In the genomic region with DNA sequence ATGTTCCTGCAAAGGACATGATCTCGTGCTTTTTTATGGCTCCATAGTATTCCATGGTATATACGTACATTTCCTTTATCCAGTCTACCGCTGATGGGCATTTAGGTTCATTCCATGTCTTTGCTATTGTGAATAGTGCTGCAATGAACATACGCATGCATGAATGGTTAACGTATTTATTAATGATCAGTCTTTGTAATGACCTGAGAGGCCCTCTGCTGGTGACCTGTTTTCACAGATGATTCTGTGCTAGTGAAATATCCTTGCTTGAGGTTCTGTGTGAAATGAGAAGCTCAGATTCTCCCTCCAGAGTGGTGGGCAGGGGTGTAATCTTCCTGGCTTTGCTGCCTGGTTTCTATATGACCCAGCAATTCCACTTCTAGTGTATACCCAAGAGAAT, we compare ENCODE assay signal across 14 cellular contexts.
DNase-seq lines count a peak whose midpoint lies in the region; ATAC-seq and TF ChIP-seq lines count a peak whose summit lies in the region.
"Had no signal": no experiment of that assay in that cellular context is flagged by ENCODE, and none has a peak within 500 bp of the region (broad histone marks: within the 10 kb centered on the region; RNA-seq: fewer than 3 reads in every experiment).

No MANE protein-coding gene starts in this region.

- H3K4me3 ChIP-seq in Loucy (ENCODE audit: low read length, poor library complexity, severe bottlenecking) (no peak overlapping the region), astrocyte of the cerebellum (ENCODE audit: low read depth, low read length) (no peak overlapping the region), retinal pigment epithelial cell (ENCODE audit: low read length) (no peak overlapping the region)

- H3F3A ChIP-seq in Loucy (ENCODE audit: low read depth) = no peaks in the 10 kb centered on the region

- no peaks in the 10 kb centered on the region for H3K4me1 ChIP-seq in Loucy (ENCODE audit: insufficient read depth, low read length, poor library complexity, severe bottlenecking)

- TF ChIP-seq CTCF in GM12873 (IDR thresholded peaks at IDR 0.05; ENCODE audit: insufficient read depth, low read depth, low read length, missing control alignments) (peak; percentile 2), Loucy (conservative IDR thresholded peaks at IDR 0.05; ENCODE audit: low read length) (peak; percentile 40), astrocyte of the cerebellum (IDR thresholded peaks at IDR 0.05; ENCODE audit: low read depth, low read length, missing control alignments) (peak; percentile 3), retinal pigment epithelial cell (conservative IDR thresholded peaks at IDR 0.05; ENCODE audit: low read depth, low read length) (peak; percentile 15)

- H3K27me3 ChIP-seq in Loucy (ENCODE audit: insufficient read depth, low read length, poor library complexity, severe bottlenecking) = no peaks in the 10 kb centered on the region

- H3K9me3 ChIP-seq in Loucy (ENCODE audit: insufficient read depth, low read depth, low read length) = no peaks in the 10 kb centered on the region

- no peaks in the 10 kb centered on the region for H4K20me1 ChIP-seq in Loucy (ENCODE audit: insufficient read depth, low read length, poor library complexity, severe bottlenecking)

- ATAC-seq in GM19328 (IDR thresholded peaks at IDR 0.05; ENCODE audit: unreplicated experiment) (no peak), HG03045 (IDR thresholded peaks at IDR 0.05; ENCODE audit: unreplicated experiment) (no peak)

- no peak overlapping the region for H2AFZ ChIP-seq in Loucy (ENCODE audit: low read length)

- no peaks in the 10 kb centered on the region for H3K36me3 ChIP-seq in Loucy (ENCODE audit: insufficient read depth, low read length)

- in situ Hi-C loops in astrocyte of the cerebellum (cut with HindIII; ENCODE audit: low sequenced_read_pairs) = no loop called here

- H3K4me2 ChIP-seq in Loucy (ENCODE audit: low read depth, low read length, poor library complexity, severe bottlenecking) = no peak overlapping the region

- no peak overlapping the region for H3K9ac ChIP-seq in Loucy (ENCODE audit: low read depth, low read length, poor library complexity, severe bottlenecking)

- no peaks in the 10 kb centered on the region for H3K79me2 ChIP-seq in Loucy (ENCODE audit: insufficient read depth, low read length)

- DNase-seq in astrocyte of the cerebellum (ENCODE audit: low read depth) = no peak
- no peak for DNase-seq in retinal pigment epithelial cell (ENCODE audit: low read depth)
- DNase-seq in stimulated activated naive CD4-positive, alpha-beta T cell (lab: John Stamatoyannopoulos, UW) = no peak
- DNase-seq: CD8-positive, alpha-beta memory T cell; KG1; MM.1S; NCI-H1105 treated with DMSO at 0.1 percent for 48 hours; NCI-H187 treated with DMSO at 0.1 percent for 48 hours; NCI-H2171 treated with DMSO at 0.1 percent for 48 hours; NCI-H510A treated with DMSO at 0.1 percent for 48 hours had no signal

- no peaks in the 10 kb centered on the region for H3K9me2 ChIP-seq in Loucy (replicated peaks; ENCODE audit: low read depth, low read length)
